Comparison of ENCODE assay signal across 10 cellular contexts in genomic region chr9:94031380-94031779, GRCh38. TPM values are rescaled to one million over a fixed set of nuclear protein-coding genes. Genes with fewer than 3 reads are reported as not detected.
DNase-seq lines count a peak whose midpoint lies in the region; ATAC-seq lines count a peak whose summit lies in the region.
"Had no signal": no experiment of that assay in that cellular context is flagged by ENCODE, and none has a peak within 500 bp of the region (broad histone marks: within the 10 kb centered on the region; RNA-seq: fewer than 3 reads in every experiment).

No MANE protein-coding gene starts in this region.

- no peaks in the 10 kb centered on the region for H3K9me3 Mint-ChIP-seq in activated CD4-positive, alpha-beta memory T cell treated with anti-CD3 and anti-CD28 coated beads for 36 hours
- no peaks in the 10 kb centered on the region for H3K9me3 Mint-ChIP-seq in stimulated activated memory B cell treated with anti-CD40 and anti-IgM and Interleukin-4, amounts not matched to agents 10 μg/mL and 1 μg/mL and 100 μg/mL, for 72 hours

- no peak overlapping the region for H3K27ac ChIP-seq in iPS DF 6.9 (ENCODE audit: low read length)
- H3K27ac ChIP-seq: neutrophil had no signal

- H3K27me3 Mint-ChIP-seq in activated CD4-positive, alpha-beta memory T cell treated with anti-CD3 and anti-CD28 coated beads for 36 hours: peaks cover 2% of the 10 kb centered on the region
- H3K27me3 Mint-ChIP-seq in stimulated activated memory B cell treated with anti-CD40 and anti-IgM and Interleukin-4, amounts not matched to agents 10 μg/mL and 1 μg/mL and 100 μg/mL, for 72 hours: peaks cover 11% of the 10 kb centered on the region

- H3K4me3 Mint-ChIP-seq in activated CD4-positive, alpha-beta memory T cell treated with anti-CD3 and anti-CD28 coated beads for 36 hours: peak overlapping the region; percentile 97
- peak overlapping the region; percentile 87 for H3K4me3 Mint-ChIP-seq in stimulated activated memory B cell treated with anti-CD40 and anti-IgM and Interleukin-4, amounts not matched to agents 10 μg/mL and 1 μg/mL and 100 μg/mL, for 72 hours

- CTCF ChIA-PET in activated CD4-positive, alpha-beta memory T cell treated with anti-CD3 and anti-CD28 coated beads for 36 hours (lab: Charles Lee): interaction anchor here (1.1 to 2.7 kb wide), 3 partner anchors 9 to 17 kb away, joined by 3 to 8 read pairs (median 4); no protein-coding TSS in a partner anchor

- H3K27ac Mint-ChIP-seq in activated CD4-positive, alpha-beta memory T cell treated with anti-CD3 and anti-CD28 coated beads for 36 hours: no peak overlapping the region
- peak overlapping the region; percentile 81 for H3K27ac Mint-ChIP-seq in stimulated activated memory B cell treated with anti-CD40 and anti-IgM and Interleukin-4, amounts not matched to agents 10 μg/mL and 1 μg/mL and 100 μg/mL, for 72 hours

- H3K4me3 ChIP-seq in iPS DF 6.9 (ENCODE audit: low read length): peak overlapping the region; percentile 81; the same call in 1 of the 2 replicates

- intact Hi-C loops in activated CD4-positive, alpha-beta memory T cell treated with anti-CD3 and anti-CD28 coated beads for 36 hours (cut with micrococcal nuclease): loop anchor here (2.0 kb wide), 1 partner anchor 135 kb away; no protein-coding TSS in a partner anchor

- WGBS in iPS DF 6.9 (ENCODE audit: insufficient coverage, insufficient read length): no CpG with 5 or more reads among the region's 8 CpGs

- peaks cover 17% of the 10 kb centered on the region for H3K4me1 Mint-ChIP-seq in activated CD4-positive, alpha-beta memory T cell treated with anti-CD3 and anti-CD28 coated beads for 36 hours (ENCODE audit: low read depth)
- peaks cover 21% of the 10 kb centered on the region for H3K4me1 Mint-ChIP-seq in stimulated activated memory B cell treated with anti-CD40 and anti-IgM and Interleukin-4, amounts not matched to agents 10 μg/mL and 1 μg/mL and 100 μg/mL, for 72 hours

- no peaks in the 10 kb centered on the region; the same call in 1 of the 2 replicates for H3K27me3 ChIP-seq in iPS DF 6.9 (ENCODE audit: control insufficient read depth, insufficient read depth, low read length)

- POLR2A ChIA-PET in activated CD4-positive, alpha-beta memory T cell treated with anti-CD3 and anti-CD28 coated beads for 36 hours (lab: Charles Lee): no interaction called here

- no peaks in the 10 kb centered on the region for H3K36me3 ChIP-seq in iPS DF 6.9 (ENCODE audit: control insufficient read depth, insufficient read depth, low read length)
- H3K36me3 ChIP-seq: neutrophil had no signal

- no peaks in the 10 kb centered on the region for H3K9me3 ChIP-seq in iPS DF 6.9 (ENCODE audit: control insufficient read depth, insufficient read depth, low read length)

- DNase-seq in NCI-H2227 (lab: John Stamatoyannopoulos, UW; ENCODE audit: unreplicated experiment) (peak; percentile 10), NCI-H2227 treated with DMSO at 0.1 percent for 48 hours (lab: John Stamatoyannopoulos, UW) (no peak), iPS DF 6.9 (ENCODE audit: low read depth, low spot score) (no peak), HuH-7 (ENCODE audit: low spot score) (no peak), H4 (ENCODE audit: low spot score) (no peak)
- no peak for DNase-seq in activated CD4-positive, alpha-beta memory T cell treated with anti-CD3 and anti-CD28 coated beads for 36 hours
- DNase-seq in stimulated activated CD4-positive, alpha-beta T cell treated with anti-CD3 and anti-CD28 coated beads, Interleukin-4, amount 100 ng/mL, for 24 hours: no peak
- DNase-seq: NCI-H2029 treated with DMSO at 0.1 percent for 48 hours had no signal

- H3K36me3 Mint-ChIP-seq in activated CD4-positive, alpha-beta memory T cell treated with anti-CD3 and anti-CD28 coated beads for 36 hours: no peaks in the 10 kb centered on the region
- no peaks in the 10 kb centered on the region for H3K36me3 Mint-ChIP-seq in stimulated activated memory B cell treated with anti-CD40 and anti-IgM and Interleukin-4, amounts not matched to agents 10 μg/mL and 1 μg/mL and 100 μg/mL, for 72 hours

- ATAC-seq in stimulated activated memory B cell treated with anti-CD40 and anti-IgM and Interleukin-4, amounts not matched to agents 10 μg/mL and 1 μg/mL and 100 μg/mL, for 72 hours: no peak

- H3K4me1 ChIP-seq in iPS DF 6.9 (ENCODE audit: control insufficient read depth, insufficient read depth, low read length): no peaks in the 10 kb centered on the region

RNA-seq across cellular contexts. Expression of gene PTPDC1, which starts 52.9 kb away (rescaled TPM):
- total RNA-seq in activated CD4-positive, alpha-beta memory T cell treated with anti-CD3 and anti-CD28 coated beads for 36 hours: 1 to 10 TPM; 4.2 to 4.4 TPM
- total RNA-seq in H4 (2014; rRNA removed; shearing (Covaris generic)): 2.8 and 3.3 TPM in 2 replicates
